8 cellular contexts compared by ENCODE assay signal in genomic region chr3:128649264-128649663, GRCh38. TPM values are rescaled to one million over a fixed set of nuclear protein-coding genes. Genes with fewer than 3 reads are reported as not detected.
DNase-seq lines count a peak whose midpoint lies in the region; ATAC-seq and TF ChIP-seq lines count a peak whose summit lies in the region.

No MANE protein-coding gene starts in this region.

- H3K27ac ChIP-seq in CD8-positive, alpha-beta memory T cell (ENCODE audit: low read depth, low read length), result peak overlapping the region; percentile 96
- peak overlapping the region in 21 of 59 donors; percentile 88 to 99 (median 97) for H3K27ac ChIP-seq in dorsolateral prefrontal cortex

- no peaks in the 10 kb centered on the region for H3K27me3 ChIP-seq in CD8-positive, alpha-beta memory T cell (ENCODE audit: insufficient read depth, low read length, poor library complexity, severe bottlenecking)
- H3K27me3 ChIP-seq in MG63 (no peaks in the 10 kb centered on the region), dorsolateral prefrontal cortex (no peaks in the 10 kb centered on the region), neuron (ENCODE audit: insufficient read depth, low read length) (no peaks in the 10 kb centered on the region)

- H2AFZ ChIP-seq in neuron (ENCODE audit: low read depth, low read length), result no peak overlapping the region

- no peak for DNase-seq in CD8-positive, alpha-beta memory T cell
- no peak for DNase-seq in MG63
- DNase-seq in dorsolateral prefrontal cortex, result peak in 1 of 10 donors; percentile 1
- DNase-seq in NOMO-1 (lab: John Stamatoyannopoulos, UW; ENCODE audit: unreplicated experiment in 2 of 2), result no peak
- no peak for DNase-seq in stimulated activated naive CD4-positive, alpha-beta T cell (lab: John Stamatoyannopoulos, UW)
- no peak for DNase-seq in SHP77 (lab: John Stamatoyannopoulos, UW)

- peaks cover 4% of the 10 kb centered on the region for H3K36me3 ChIP-seq in CD8-positive, alpha-beta memory T cell (ENCODE audit: insufficient read depth, low read length)
- H3K36me3 ChIP-seq in MG63 (peaks cover 41% of the 10 kb centered on the region), neuron (ENCODE audit: insufficient read depth, low read length) (peaks cover 8% of the 10 kb centered on the region)

- POLR2A ChIA-PET in CD8-positive, alpha-beta memory T cell (lab: Charles Lee), result no interaction called here

- H3K4me3 Mint-ChIP-seq in CD8-positive, alpha-beta memory T cell, result peak overlapping the region; percentile 86 to 100 (median 87)

- H3K36me3 Mint-ChIP-seq in CD8-positive, alpha-beta memory T cell, result peaks cover 0 to 21% (median 3%) of the 10 kb centered on the region in 3 donors

- peaks cover 0 to 2% of the 10 kb centered on the region in 2 donors for H3K27me3 Mint-ChIP-seq in CD8-positive, alpha-beta memory T cell

- intact Hi-C loops in dorsolateral prefrontal cortex (cut with DNase I), result no loop called here

- peaks cover 28% of the 10 kb centered on the region for H3K4me1 ChIP-seq in CD8-positive, alpha-beta memory T cell (ENCODE audit: insufficient read depth, low read length)
- H3K4me1 ChIP-seq in neuron (ENCODE audit: insufficient read depth, low read length), result peaks cover 14% of the 10 kb centered on the region

- H3K4me1 Mint-ChIP-seq in CD8-positive, alpha-beta memory T cell, result peaks cover 38 to 65% (median 50%) of the 10 kb centered on the region in 3 donors

- H3K9me3 Mint-ChIP-seq in CD8-positive, alpha-beta memory T cell, result no peaks in the 10 kb centered on the region

- H3K27ac Mint-ChIP-seq in CD8-positive, alpha-beta memory T cell, result peak overlapping the region; percentile 31 to 99 (median 90)

- ATAC-seq in HG02938 (IDR thresholded peaks at IDR 0.05; ENCODE audit: unreplicated experiment), result no peak

- TF ChIP-seq CTCF in dorsolateral prefrontal cortex (IDR thresholded peaks at IDR 0.05 in 54 of 56, conservative IDR thresholded peaks at IDR 0.05 in 2 of 56; ENCODE audit: low read depth in 1 of 56, partially characterized antibody in 56 of 56), result no peak

- no peaks in the 10 kb centered on the region for H3K9me3 ChIP-seq in CD8-positive, alpha-beta memory T cell (ENCODE audit: low read length)
- H3K9me3 ChIP-seq in MG63, result peaks cover 10% of the 10 kb centered on the region
- no peaks in the 10 kb centered on the region for H3K9me3 ChIP-seq in neuron (ENCODE audit: low read length)

- CTCF ChIA-PET in CD8-positive, alpha-beta memory T cell (lab: Charles Lee), result interaction anchor here (0.9 to 1.5 kb wide), 4 partner anchors 31 to 198 kb away, joined by 3 to 9 read pairs (median 4); no protein-coding TSS in a partner anchor

- H3K4me3 ChIP-seq in CD8-positive, alpha-beta memory T cell (ENCODE audit: low read length), result peak overlapping the region; percentile 81
- H3K4me3 ChIP-seq in MG63 (peak overlapping the region; percentile 98), dorsolateral prefrontal cortex (peak overlapping the region; percentile 66 to 100 (median 100)), neuron (ENCODE audit: low read length) (peak overlapping the region; percentile 99)

RNA-seq across cellular contexts. Expression of gene RPN1, which starts 1.4 kb away (rescaled TPM):
- 100 to 1,000 TPM; 188 to 194 TPM for total RNA-seq in CD8-positive, alpha-beta memory T cell
- 294 TPM for polyA plus RNA-seq in CD8-positive, alpha-beta memory T cell
- total RNA-seq in MG63 (2014; rRNA removed; shearing (Covaris generic); ENCODE audit: low replicate concordance), result 515 and 599 TPM in 2 replicates
- total RNA-seq in dorsolateral prefrontal cortex, result 100 to 1,000 TPM in 12 of 120 experiments, 10 to 100 TPM in 108; 67.6 to 110 (median 88.8) TPM
